In the genomic region with DNA sequence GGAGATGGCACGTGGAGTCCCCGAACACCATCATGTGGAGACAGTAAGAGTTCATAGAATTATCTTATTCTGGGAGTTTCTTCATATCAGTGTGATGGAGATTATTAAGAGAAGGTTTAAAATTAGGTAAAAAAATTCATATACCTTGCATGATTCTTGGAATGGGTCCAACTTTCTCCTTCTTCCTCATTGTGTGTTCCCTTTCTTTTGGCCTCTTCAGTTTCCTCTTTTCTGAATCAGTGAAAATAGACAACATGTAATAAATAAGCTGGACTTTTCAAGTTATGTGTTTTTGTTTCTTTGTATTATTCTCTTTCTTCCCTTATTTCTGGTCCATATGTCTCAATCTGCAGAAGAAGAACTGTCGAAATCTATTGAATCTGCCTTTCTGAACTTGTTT, we compare ENCODE assay signal across 12 cellular contexts.
"Had no signal": no experiment of that assay in that cellular context is flagged by ENCODE, and none has a peak within 500 bp of the region (broad histone marks: within the 10 kb centered on the region; RNA-seq: fewer than 3 reads in every experiment).

No MANE protein-coding gene starts in this region.

- ATAC-seq: activated T-helper 17 cell treated with anti-CD3 and anti-CD28 coated beads, Interleukin-2, amount 50 U/mL, for 72 hours; foreskin keratinocyte; left lung had no signal

- DNase-seq: activated CD4-positive, alpha-beta T cell treated with anti-CD3 and anti-CD28 coated beads, Interleukin-2, amount 10 ng/mL, durations not matched to agents 7 days and 5 days; activated naive CD4-positive, alpha-beta T cell treated with anti-CD3 and anti-CD28 coated beads, Interleukin-2, amount 10 ng/mL, durations not matched to agents 7 days and 5 days; activated T-cell treated with anti-CD3 and anti-CD28 coated beads for 4 hours; foreskin keratinocyte; islet precursor cell; left lung; mesenchymal stem cell; nephron progenitor cell; stimulated activated CD4-positive, alpha-beta T cell treated with anti-CD3 and anti-CD28 coated beads, Interleukin-12 subunit alpha, Interleukin-12 subunit beta, amount 100 ng/mL, for 4 hours; stimulated activated naive CD4-positive, alpha-beta T cell treated with Interleukin-2 at 50 U/mL for 16 hours; upper lobe of left lung had no signal
